Comparison of ENCODE assay signal across 1 cellular context in the genomic region with DNA sequence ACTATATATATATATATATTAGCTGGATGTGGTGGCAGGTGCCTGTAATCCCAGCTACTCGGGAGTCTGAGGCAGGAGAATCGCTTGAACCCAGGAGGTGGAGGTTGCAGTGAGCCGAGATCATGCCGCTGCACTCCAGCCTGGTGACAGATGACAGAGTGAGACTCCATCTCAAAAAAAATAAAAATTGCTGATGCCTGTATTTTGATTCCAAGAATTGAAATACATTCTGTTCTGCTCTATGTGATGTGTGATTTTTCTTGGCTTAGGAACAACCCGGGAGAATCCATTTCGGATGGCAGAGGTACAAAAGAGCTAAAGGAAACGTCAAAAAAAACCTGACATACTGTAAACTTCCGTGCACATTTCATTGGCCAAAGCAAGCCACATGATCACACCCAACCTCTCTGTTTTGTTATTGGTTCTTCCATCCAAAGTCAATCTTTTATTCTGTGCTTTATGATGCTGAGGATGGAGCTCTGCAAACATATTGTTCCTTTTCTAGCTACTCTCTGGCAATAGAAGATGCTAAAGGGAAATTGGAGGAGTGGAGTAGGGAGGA.
TF ChIP-seq lines count a peak whose summit lies in the region.

No MANE protein-coding gene starts in this region.

TF ChIP-seq in GM12878, 131 proteins besides CTCF, POLR2A, EP300 and RAD21:
- TF ChIP-seq SMAD1 (IDR thresholded peaks at IDR 0.05; ENCODE audit: low read depth, partially characterized antibody), result no peak
- TF ChIP-seq TCF12 (IDR thresholded peaks at IDR 0.05; ENCODE audit: low read depth, low read length), result no peak
- TF ChIP-seq, protein P1, sequence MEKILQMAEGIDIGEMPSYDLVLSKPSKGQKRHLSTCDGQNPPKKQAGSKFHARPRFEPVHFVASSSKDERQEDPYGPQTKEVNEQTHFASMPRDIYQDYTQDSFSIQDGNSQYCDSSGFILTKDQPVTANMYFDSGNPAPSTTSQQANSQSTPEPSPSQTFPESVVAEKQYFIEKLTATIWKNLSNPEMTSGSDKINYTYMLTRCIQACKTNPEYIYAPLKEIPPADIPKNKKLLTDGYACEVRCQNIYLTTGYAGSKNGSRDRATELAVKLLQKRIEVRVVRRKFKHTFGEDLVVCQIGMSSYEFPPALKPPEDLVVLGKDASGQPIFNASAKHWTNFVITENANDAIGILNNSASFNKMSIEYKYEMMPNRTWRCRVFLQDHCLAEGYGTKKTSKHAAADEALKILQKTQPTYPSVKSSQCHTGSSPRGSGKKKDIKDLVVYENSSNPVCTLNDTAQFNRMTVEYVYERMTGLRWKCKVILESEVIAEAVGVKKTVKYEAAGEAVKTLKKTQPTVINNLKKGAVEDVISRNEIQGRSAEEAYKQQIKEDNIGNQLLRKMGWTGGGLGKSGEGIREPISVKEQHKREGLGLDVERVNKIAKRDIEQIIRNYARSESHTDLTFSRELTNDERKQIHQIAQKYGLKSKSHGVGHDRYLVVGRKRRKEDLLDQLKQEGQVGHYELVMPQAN (conservative IDR thresholded peaks at IDR 0.05), result no peak
- no peak for TF ChIP-seq MTA3 (IDR thresholded peaks at IDR 0.05; ENCODE audit: borderline replicate concordance, low read length)
- no peak for TF ChIP-seq RELA (IDR thresholded peaks at IDR 0.05; ENCODE audit: borderline replicate concordance, partially characterized antibody)
- no peak for TF ChIP-seq JUNB (IDR thresholded peaks at IDR 0.05)
- no peak for TF ChIP-seq SMARCA5 (IDR thresholded peaks at IDR 0.05)
- no peak for TF ChIP-seq ASH2L (IDR thresholded peaks at IDR 0.05; ENCODE audit: borderline replicate concordance, low read depth)
- no peak for TF ChIP-seq SUZ12 (IDR thresholded peaks at IDR 0.05; ENCODE audit: unreplicated experiment)
- no peak for TF ChIP-seq RUNX3 (IDR thresholded peaks at IDR 0.05; ENCODE audit: low read length)
- no peak for TF ChIP-seq NR2C1 (IDR thresholded peaks at IDR 0.05)
- no peak for TF ChIP-seq MEF2B (IDR thresholded peaks at IDR 0.05; ENCODE audit: partially characterized antibody, poor library complexity, severe bottlenecking)
- TF ChIP-seq CREB1 (IDR thresholded peaks at IDR 0.05; ENCODE audit: low read depth), result no peak
- TF ChIP-seq, protein P2, sequence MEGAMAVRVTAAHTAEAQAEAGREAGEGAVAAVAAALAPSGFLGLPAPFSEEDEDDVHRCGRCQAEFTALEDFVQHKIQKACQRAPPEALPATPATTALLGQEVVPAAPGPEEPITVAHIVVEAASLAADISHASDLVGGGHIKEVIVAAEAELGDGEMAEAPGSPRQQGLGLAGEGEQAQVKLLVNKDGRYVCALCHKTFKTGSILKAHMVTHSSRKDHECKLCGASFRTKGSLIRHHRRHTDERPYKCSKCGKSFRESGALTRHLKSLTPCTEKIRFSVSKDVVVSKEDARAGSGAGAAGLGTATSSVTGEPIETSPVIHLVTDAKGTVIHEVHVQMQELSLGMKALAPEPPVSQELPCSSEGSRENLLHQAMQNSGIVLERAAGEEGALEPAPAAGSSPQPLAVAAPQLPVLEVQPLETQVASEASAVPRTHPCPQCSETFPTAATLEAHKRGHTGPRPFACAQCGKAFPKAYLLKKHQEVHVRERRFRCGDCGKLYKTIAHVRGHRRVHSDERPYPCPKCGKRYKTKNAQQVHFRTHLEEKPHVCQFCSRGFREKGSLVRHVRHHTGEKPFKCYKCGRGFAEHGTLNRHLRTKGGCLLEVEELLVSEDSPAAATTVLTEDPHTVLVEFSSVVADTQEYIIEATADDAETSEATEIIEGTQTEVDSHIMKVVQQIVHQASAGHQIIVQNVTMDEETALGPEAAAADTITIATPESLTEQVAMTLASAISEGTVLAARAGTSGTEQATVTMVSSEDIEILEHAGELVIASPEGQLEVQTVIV (IDR thresholded peaks at IDR 0.05; ENCODE audit: borderline replicate concordance, partially characterized antibody), result no peak
- TF ChIP-seq ZNF622 (IDR thresholded peaks at IDR 0.05), result no peak
- TF ChIP-seq TBL1XR1 (IDR thresholded peaks at IDR 0.05; ENCODE audit: low read depth, low read length), result no peak
- TF ChIP-seq SUPT20H (IDR thresholded peaks at IDR 0.05; ENCODE audit: borderline replicate concordance, control insufficient read depth, low read depth, low read length), result no peak
- TF ChIP-seq CBX5 (IDR thresholded peaks at IDR 0.05; ENCODE audit: low read depth), result no peak
- TF ChIP-seq, protein P3, sequence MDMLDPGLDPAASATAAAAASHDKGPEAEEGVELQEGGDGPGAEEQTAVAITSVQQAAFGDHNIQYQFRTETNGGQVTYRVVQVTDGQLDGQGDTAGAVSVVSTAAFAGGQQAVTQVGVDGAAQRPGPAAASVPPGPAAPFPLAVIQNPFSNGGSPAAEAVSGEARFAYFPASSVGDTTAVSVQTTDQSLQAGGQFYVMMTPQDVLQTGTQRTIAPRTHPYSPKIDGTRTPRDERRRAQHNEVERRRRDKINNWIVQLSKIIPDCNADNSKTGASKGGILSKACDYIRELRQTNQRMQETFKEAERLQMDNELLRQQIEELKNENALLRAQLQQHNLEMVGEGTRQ (IDR thresholded peaks at IDR 0.05; ENCODE audit: borderline replicate concordance, low read depth, low read length), result no peak
